Comparison of ENCODE assay signal across 6 cellular contexts in genomic region chr11:97280347-97280746, GRCh38.
"Had no signal": no experiment of that assay in that cellular context is flagged by ENCODE, and none has a peak within 500 bp of the region (broad histone marks: within the 10 kb centered on the region; RNA-seq: fewer than 3 reads in every experiment).

No MANE protein-coding gene starts in this region.

- H3K4me3 ChIP-seq: K562 had no signal

- H3K27ac ChIP-seq: HL-60 had no signal

- DNase-seq: IMR-90, KBM-7, KG1 had no signal

- ATAC-seq: HepG2, K562 had no signal
